In genomic region chr12:74816398-74817175, GRCh38 we compare ENCODE assay signal across 17 cellular contexts.
DNase-seq lines count a peak whose midpoint lies in the region; ATAC-seq and TF ChIP-seq lines count a peak whose summit lies in the region.
"Had no signal": no experiment of that assay in that cellular context is flagged by ENCODE, and none has a peak within 500 bp of the region (broad histone marks: within the 10 kb centered on the region; RNA-seq: fewer than 3 reads in every experiment).

No MANE protein-coding gene starts in this region.

- WGBS in neuronal stem cell (ENCODE audit: extremely low coverage in 2 of 2, insufficient read length in 2 of 2, insufficient replicate concordance in 1 of 2), 2 donors = no CpG with 5 or more reads among the region's 10 CpGs

- POLR2A ChIA-PET in HCT116 (lab: Charles Lee) = no interaction called here
- POLR2A ChIA-PET in PC-3 (lab: Charles Lee; ENCODE audit: unreplicated experiment) = no interaction called here

- TF ChIP-seq CTCF in DND-41 (IDR thresholded peaks at IDR 0.05; ENCODE audit: borderline replicate concordance, extremely low read depth, low read length, poor library complexity, severe bottlenecking) (no peak), HCT116 (IDR thresholded peaks at IDR 0.05 in 2 of 3, conservative IDR thresholded peaks at IDR 0.05 in 1 of 3; ENCODE audit: borderline replicate concordance in 1 of 3, insufficient read depth in 1 of 3, low read depth in 2 of 3, low read length in 2 of 3) (no peak), PC-3 (conservative IDR thresholded peaks at IDR 0.05; ENCODE audit: low read depth, low read length) (no peak)

- H3K79me1 ChIP-seq in neuronal stem cell (ENCODE audit: low read depth, low read length) = no peaks in the 10 kb centered on the region

- H2BK15ac ChIP-seq in neuronal stem cell (ENCODE audit: low read length) = no peak overlapping the region

- H4K20me1 ChIP-seq in DND-41 (ENCODE audit: insufficient read depth, low read length) (no peaks in the 10 kb centered on the region), HCT116 (ENCODE audit: insufficient read depth) (no peaks in the 10 kb centered on the region), PC-3 (ENCODE audit: low read length) (no peaks in the 10 kb centered on the region)

- no peak overlapping the region for H2BK12ac ChIP-seq in neuronal stem cell (ENCODE audit: low read length)

- no peak overlapping the region for H2BK120ac ChIP-seq in neuronal stem cell (ENCODE audit: low read depth, low read length)

- 0 out of 3 replicates have a peak, but pooled peaks have one; percentile 22 for ATAC-seq in DND-41 (ENCODE audit: insufficient read depth, low read depth)
- ATAC-seq in HCT116 = peak; percentile 70
- ATAC-seq in PC-3 = 0 out of 2 replicates have a peak, but pooled peaks have one; percentile 20
- no peak for ATAC-seq in HG02885 (IDR thresholded peaks at IDR 0.05; ENCODE audit: poor library complexity, unreplicated experiment)
- ATAC-seq: GM23338, Panc1, Right ventricle myocardium inferior, T-helper 17 cell had no signal

- CTCF ChIA-PET in HCT116 (lab: Charles Lee) = no interaction called here
- CTCF ChIA-PET in PC-3 (lab: Charles Lee) = no interaction called here

- BruUV-seq in HCT116 (replicated peaks; lab: Mats Ljungman, UMichigan) (no TSS peak), PC-3 (replicated peaks; lab: Mats Ljungman, UMichigan) (no TSS peak)

- H3K4me1 ChIP-seq in DND-41 (ENCODE audit: insufficient read depth, low read length) = no peaks in the 10 kb centered on the region
- H3K4me1 ChIP-seq in HCT116 (ENCODE audit: control insufficient read depth in 1 of 2, insufficient read depth in 2 of 2, low read length in 2 of 2) = no peaks in the 10 kb centered on the region
- H3K4me1 ChIP-seq in PC-3 (ENCODE audit: insufficient read depth, low read length) = no peaks in the 10 kb centered on the region
- H3K4me1 ChIP-seq in neuronal stem cell (ENCODE audit: control insufficient read depth in 2 of 2, insufficient read depth in 1 of 2, low read depth in 1 of 2, low read length in 2 of 2) = no peaks in the 10 kb centered on the region

- H3K27me3 ChIP-seq in DND-41 (ENCODE audit: insufficient read depth, low read length, poor library complexity) (no peaks in the 10 kb centered on the region), HCT116 (ENCODE audit: insufficient read depth, low read length) (no peaks in the 10 kb centered on the region), PC-3 (ENCODE audit: low read length) (no peaks in the 10 kb centered on the region), neuronal stem cell (ENCODE audit: control insufficient read depth in 3 of 3, insufficient read depth in 3 of 3, low read depth in 1 of 3, low read length in 3 of 3) (no peaks in the 10 kb centered on the region)

- H3K4me2 ChIP-seq in DND-41 (ENCODE audit: insufficient read depth, low read length) = no peak overlapping the region
- H3K4me2 ChIP-seq in HCT116 (ENCODE audit: low read length) = no peak overlapping the region
- H3K4me2 ChIP-seq in PC-3 (ENCODE audit: low read length) = no peak overlapping the region
- H3K4me2 ChIP-seq in neuronal stem cell (ENCODE audit: insufficient read depth, low read length, poor library complexity, severe bottlenecking) = no peak overlapping the region
- H3K4me2 ChIP-seq: GM23338, KMS-11 had no signal

- TF ChIP-seq POLR2A in HCT116 (IDR thresholded peaks at IDR 0.05; ENCODE audit: borderline replicate concordance, extremely low read depth, insufficient read depth, insufficient read length) = no peak

- H4K91ac ChIP-seq in neuronal stem cell (ENCODE audit: low read depth, low read length, poor library complexity) = no peak overlapping the region

- no peaks in the 10 kb centered on the region for H3K9me2 ChIP-seq in HCT116 (ENCODE audit: insufficient read depth)
- H3K9me2 ChIP-seq in PC-3 (replicated peaks; ENCODE audit: low read length) = no peaks in the 10 kb centered on the region

- RAD21 ChIA-PET in HCT116 (lab: Charles Lee; ENCODE audit: low non-redundant PET in 1 of 2, low total read pairs in 2 of 2, uncharacterized antibody in 2 of 2, unreplicated experiment in 2 of 2) = no interaction called here

- TF ChIP-seq RAD21 in HCT116 (IDR thresholded peaks at IDR 0.05; ENCODE audit: low read depth) = no peak

- H3K36me3 ChIP-seq in DND-41 (ENCODE audit: insufficient read depth, low read length) (no peaks in the 10 kb centered on the region), HCT116 (ENCODE audit: control insufficient read depth in 1 of 2, insufficient read depth in 2 of 2, low read length in 2 of 2) (no peaks in the 10 kb centered on the region), PC-3 (ENCODE audit: low read depth, low read length) (no peaks in the 10 kb centered on the region), neuronal stem cell (replicated peaks in 1 of 2; ENCODE audit: control insufficient read depth in 2 of 2, insufficient read depth in 2 of 2, low read length in 2 of 2) (no peaks in the 10 kb centered on the region)

- intact Hi-C loops in HCT116 (cut with micrococcal nuclease) = no loop called here
- intact Hi-C loops in PC-3 (cut with micrococcal nuclease) = no loop called here
- intact Hi-C loops in head of caudate nucleus (cut with DNase I) = no loop called here

- peak overlapping the region; percentile 3 for H3K23ac ChIP-seq in neuronal stem cell (ENCODE audit: low read depth, low read length, poor library complexity)

- H3K27ac ChIP-seq in DND-41 (ENCODE audit: low read length) = no peak overlapping the region
- H3K27ac ChIP-seq in HCT116 (ENCODE audit: low read depth, low read length) = no peak overlapping the region
- no peak overlapping the region for H3K27ac ChIP-seq in PC-3 (ENCODE audit: low read length)
- no peak overlapping the region for H3K27ac ChIP-seq in neuronal stem cell (replicated peaks; ENCODE audit: low read length)
- H3K27ac ChIP-seq: KMS-11 had no signal

- H2AK5ac ChIP-seq in neuronal stem cell (ENCODE audit: low read depth, low read length) = no peak overlapping the region

- H2AFZ ChIP-seq in DND-41 (ENCODE audit: low read depth, low read length) (no peak overlapping the region), HCT116 (ENCODE audit: low read depth, low read length, poor library complexity, severe bottlenecking) (no peak overlapping the region), PC-3 (ENCODE audit: low read length) (no peak overlapping the region), neuronal stem cell (ENCODE audit: low read length) (peak overlapping the region; percentile 29)
- H2AFZ ChIP-seq: GM23338 had no signal

- H4K8ac ChIP-seq in neuronal stem cell (ENCODE audit: low read depth, low read length) = no peak overlapping the region

- H3F3A ChIP-seq in PC-3 (ENCODE audit: low read length, unreplicated experiment) = no peaks in the 10 kb centered on the region

- H3K4ac ChIP-seq in neuronal stem cell (ENCODE audit: low read length) = no peak overlapping the region

- H3K9me3 ChIP-seq in DND-41 (ENCODE audit: insufficient read depth, low read length, severe bottlenecking) (no peaks in the 10 kb centered on the region), HCT116 (ENCODE audit: control insufficient read depth in 1 of 2, insufficient read depth in 1 of 2, low read depth in 1 of 2, low read length in 2 of 2) (no peaks in the 10 kb centered on the region; a peak in 1 of 4 replicates), PC-3 (ENCODE audit: low read length) (no peaks in the 10 kb centered on the region), neuronal stem cell (replicated peaks in 1 of 2; ENCODE audit: control insufficient read depth in 2 of 2, insufficient read depth in 1 of 2, low read depth in 1 of 2, low read length in 2 of 2) (peaks cover 0 to 2% of the 10 kb centered on the region in 2 donors)

- H3K79me2 ChIP-seq in DND-41 (ENCODE audit: insufficient read depth, low read length) (no peaks in the 10 kb centered on the region), HCT116 (ENCODE audit: insufficient read depth, low read length) (no peaks in the 10 kb centered on the region), PC-3 (ENCODE audit: low read length) (no peaks in the 10 kb centered on the region)

- H3K18ac ChIP-seq in neuronal stem cell (ENCODE audit: low read length) = no peak overlapping the region

- H3K14ac ChIP-seq in neuronal stem cell (ENCODE audit: low read length) = peak overlapping the region; percentile 47

- H3K9ac ChIP-seq in DND-41 (ENCODE audit: low read depth, low read length) = no peak overlapping the region
- no peak overlapping the region for H3K9ac ChIP-seq in HCT116 (ENCODE audit: low read length)
- no peak overlapping the region for H3K9ac ChIP-seq in PC-3 (ENCODE audit: low read length)
- H3K9ac ChIP-seq in neuronal stem cell (ENCODE audit: low read depth, low read length, poor library complexity) = no peak overlapping the region
- H3K9ac ChIP-seq: KMS-11 had no signal

- DNase-seq in DND-41 = no peak
- no peak for DNase-seq in HCT116 (ENCODE audit: low read depth, low spot score)
- no peak for DNase-seq in PC-3
- no peak for DNase-seq in neuronal stem cell (ENCODE audit: low spot score)
- no peak for DNase-seq in head of caudate nucleus
- no peak for DNase-seq in NCI-H345 (lab: John Stamatoyannopoulos, UW)
- DNase-seq: CD8-positive, alpha-beta memory T cell; MM.1S; NCI-H1105 treated with DMSO at 0.1 percent for 48 hours; NCI-H1930; NCI-H524 treated with DMSO at 0.1 percent for 48 hours; T-helper 17 cell had no signal

- H3K4me3 ChIP-seq in DND-41 (ENCODE audit: low read depth in 1 of 2, low read length in 2 of 2) = no peak overlapping the region
- H3K4me3 ChIP-seq in HCT116 (replicated peaks in 1 of 2; ENCODE audit: low read depth in 1 of 2, low read length in 2 of 2) = no peak overlapping the region
- H3K4me3 ChIP-seq in PC-3 (ENCODE audit: low read length) = no peak overlapping the region
- H3K4me3 ChIP-seq in neuronal stem cell (ENCODE audit: low read length in 2 of 2) = peak overlapping the region in 1 of 2 donors; percentile 22
- H3K4me3 ChIP-seq: GM23338 had no signal

- no peak overlapping the region for H2BK5ac ChIP-seq in neuronal stem cell (ENCODE audit: low read length)

TF ChIP-seq in HCT116, 20 proteins besides CTCF, POLR2A, EP300 and RAD21 (continues in another document):
- TF ChIP-seq ZNF274 (IDR thresholded peaks at IDR 0.05; ENCODE audit: low read depth, low read length) (no peak), JUND (IDR thresholded peaks at IDR 0.05) (no peak), SIN3A (IDR thresholded peaks at IDR 0.05; ENCODE audit: low read depth) (no peak)
